ENCODE assay signal across 8 cellular contexts in genomic region chr11:67996622-67997459, GRCh38.
A peak's percentile ranks its signal among the peaks of the same experiment; 100 is the strongest.
DNase-seq lines count a peak whose midpoint lies in the region; ATAC-seq lines count a peak whose summit lies in the region.

No MANE protein-coding gene starts in this region.

- no peak overlapping the region for H3K4me3 ChIP-seq in effector memory CD4-positive, alpha-beta T cell (ENCODE audit: insufficient read depth, low read depth, low read length, poor library complexity, severe bottlenecking)

- no peaks in the 10 kb centered on the region for H3K36me3 ChIP-seq in effector memory CD4-positive, alpha-beta T cell (ENCODE audit: control insufficient read depth, insufficient read depth, low read length)

- peaks cover 8% of the 10 kb centered on the region for H3K4me1 ChIP-seq in effector memory CD4-positive, alpha-beta T cell (ENCODE audit: control insufficient read depth, insufficient read depth, low read length, poor library complexity, severe bottlenecking)

- DNase-seq in EH (ENCODE audit: low read depth) (peak; percentile 63), NCI-H1048 (lab: John Stamatoyannopoulos, UW) (peak; percentile 68), left kidney (ENCODE audit: low read depth, low spot score) (peak; percentile 77), GM19240 (ENCODE audit: insufficient read length, low spot score) (no peak), NCI-H2107 (lab: John Stamatoyannopoulos, UW) (no peak)
- DNase-seq in activated naive CD4-positive, alpha-beta T cell treated with anti-CD3 and anti-CD28 coated beads, Interleukin-2, amount 50 U/mL, for 16 hours: peak; percentile 36
- DNase-seq in effector memory CD4-positive, alpha-beta T cell: no peak

- no peaks in the 10 kb centered on the region for H3K9me3 ChIP-seq in effector memory CD4-positive, alpha-beta T cell (ENCODE audit: control insufficient read depth, low read length)

- no peak for ATAC-seq in HG03442 (IDR thresholded peaks at IDR 0.05; ENCODE audit: unreplicated experiment)

- no peak overlapping the region for H3K27ac ChIP-seq in effector memory CD4-positive, alpha-beta T cell (ENCODE audit: insufficient read depth, low read length, poor library complexity, severe bottlenecking)

- H3K27me3 ChIP-seq in effector memory CD4-positive, alpha-beta T cell (replicated peaks; ENCODE audit: control insufficient read depth, insufficient read depth, low read length, poor library complexity, severe bottlenecking): no peaks in the 10 kb centered on the region

Comparison
In these comparisons a context has a peak if more than half of its experiments do, and no peak if none do; other contexts are left out.
1. DNase-seq: peak in EH (single experiment), NCI-H1048 (single experiment), activated naive CD4-positive, alpha-beta T cell treated with anti-CD3 and anti-CD28 coated beads, Interleukin-2, amount 50 U/mL, for 16 hours (single experiment) and left kidney (single experiment); none in GM19240 (single experiment), NCI-H2107 (single experiment) and effector memory CD4-positive, alpha-beta T cell (0 of 3).